In genomic region chrY:2887386-2887785, GRCh38 we compare ENCODE assay signal across 1 cellular context.
TF ChIP-seq lines count a peak whose summit lies in the region.

No MANE protein-coding gene starts in this region.

TF ChIP-seq in HepG2, 621 proteins besides CTCF, POLR2A, EP300 and RAD21:
- TF ChIP-seq RFX3 (CRISPR knock-in tag; IDR thresholded peaks at IDR 0.05) (no peak), ZNF142 (CRISPR knock-in tag; IDR thresholded peaks at IDR 0.05) (no peak), ZNF431 (CRISPR knock-in tag; IDR thresholded peaks at IDR 0.05; ENCODE audit: borderline replicate concordance, low read depth) (no peak), CBX2 (IDR thresholded peaks at IDR 0.05; ENCODE audit: low read depth, low read length) (no peak), CBX2 (CRISPR knock-in tag; IDR thresholded peaks at IDR 0.05; ENCODE audit: low read depth) (no peak), ZNF276 (CRISPR knock-in tag; IDR thresholded peaks at IDR 0.05; ENCODE audit: low read depth) (no peak), PPARG (CRISPR knock-in tag; conservative IDR thresholded peaks at IDR 0.05) (no peak), SRSF4 (IDR thresholded peaks at IDR 0.05; ENCODE audit: low read depth, low read length, poor library complexity, severe bottlenecking) (no peak), KDM6A (CRISPR knock-in tag; IDR thresholded peaks at IDR 0.05; ENCODE audit: low read depth) (no peak), NFYC (CRISPR knock-in tag; IDR thresholded peaks at IDR 0.05) (no peak), SALL2 (CRISPR knock-in tag; IDR thresholded peaks at IDR 0.05) (no peak), ZEB1 (IDR thresholded peaks at IDR 0.05; ENCODE audit: insufficient replicate concordance, low read depth) (no peak), SNRNP70 (IDR thresholded peaks at IDR 0.05; ENCODE audit: low read depth, low read length) (no peak), TEAD2 (CRISPR knock-in tag; IDR thresholded peaks at IDR 0.05) (no peak), JUN (CRISPR knock-in tag; IDR thresholded peaks at IDR 0.05) (no peak), CC2D1A (CRISPR knock-in tag; IDR thresholded peaks at IDR 0.05) (no peak), ZNF530 (CRISPR knock-in tag; IDR thresholded peaks at IDR 0.05; ENCODE audit: low read depth) (no peak)
- TF ChIP-seq, protein P1, sequence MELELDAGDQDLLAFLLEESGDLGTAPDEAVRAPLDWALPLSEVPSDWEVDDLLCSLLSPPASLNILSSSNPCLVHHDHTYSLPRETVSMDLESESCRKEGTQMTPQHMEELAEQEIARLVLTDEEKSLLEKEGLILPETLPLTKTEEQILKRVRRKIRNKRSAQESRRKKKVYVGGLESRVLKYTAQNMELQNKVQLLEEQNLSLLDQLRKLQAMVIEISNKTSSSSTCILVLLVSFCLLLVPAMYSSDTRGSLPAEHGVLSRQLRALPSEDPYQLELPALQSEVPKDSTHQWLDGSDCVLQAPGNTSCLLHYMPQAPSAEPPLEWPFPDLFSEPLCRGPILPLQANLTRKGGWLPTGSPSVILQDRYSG (CRISPR knock-in tag; IDR thresholded peaks at IDR 0.05), result no peak
- TF ChIP-seq, protein P2, sequence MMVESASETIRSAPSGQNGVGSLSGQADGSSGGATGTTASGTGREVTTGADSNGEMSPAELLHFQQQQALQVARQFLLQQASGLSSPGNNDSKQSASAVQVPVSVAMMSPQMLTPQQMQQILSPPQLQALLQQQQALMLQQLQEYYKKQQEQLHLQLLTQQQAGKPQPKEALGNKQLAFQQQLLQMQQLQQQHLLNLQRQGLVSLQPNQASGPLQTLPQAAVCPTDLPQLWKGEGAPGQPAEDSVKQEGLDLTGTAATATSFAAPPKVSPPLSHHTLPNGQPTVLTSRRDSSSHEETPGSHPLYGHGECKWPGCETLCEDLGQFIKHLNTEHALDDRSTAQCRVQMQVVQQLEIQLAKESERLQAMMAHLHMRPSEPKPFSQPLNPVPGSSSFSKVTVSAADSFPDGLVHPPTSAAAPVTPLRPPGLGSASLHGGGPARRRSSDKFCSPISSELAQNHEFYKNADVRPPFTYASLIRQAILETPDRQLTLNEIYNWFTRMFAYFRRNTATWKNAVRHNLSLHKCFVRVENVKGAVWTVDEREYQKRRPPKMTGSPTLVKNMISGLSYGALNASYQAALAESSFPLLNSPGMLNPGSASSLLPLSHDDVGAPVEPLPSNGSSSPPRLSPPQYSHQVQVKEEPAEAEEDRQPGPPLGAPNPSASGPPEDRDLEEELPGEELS (CRISPR knock-in tag; IDR thresholded peaks at IDR 0.05), result no peak
